1 cellular context compared by ENCODE assay signal in the genomic region with DNA sequence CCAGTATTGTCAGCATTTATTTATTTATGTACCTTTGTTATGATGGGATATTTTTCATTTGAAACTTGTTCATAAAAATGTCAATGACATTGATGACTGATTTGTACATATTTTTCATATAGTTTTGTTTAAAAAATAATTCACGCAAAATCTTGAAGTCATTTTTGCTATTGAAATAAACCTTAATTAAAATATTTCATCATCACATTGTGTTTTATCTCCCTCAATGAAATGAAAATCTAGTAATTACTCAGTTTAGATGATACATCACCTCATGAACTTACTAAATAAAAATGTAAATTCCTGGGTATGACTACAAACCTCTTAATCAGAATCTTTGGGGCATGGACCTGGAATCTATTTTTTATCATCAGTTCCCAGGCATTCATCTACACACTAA.
TF ChIP-seq lines count a peak whose summit lies in the region.

No MANE protein-coding gene starts in this region.

TF ChIP-seq in K562, 482 proteins besides CTCF, POLR2A, EP300 and RAD21 (continued from another document):
- TF ChIP-seq, protein P1, sequence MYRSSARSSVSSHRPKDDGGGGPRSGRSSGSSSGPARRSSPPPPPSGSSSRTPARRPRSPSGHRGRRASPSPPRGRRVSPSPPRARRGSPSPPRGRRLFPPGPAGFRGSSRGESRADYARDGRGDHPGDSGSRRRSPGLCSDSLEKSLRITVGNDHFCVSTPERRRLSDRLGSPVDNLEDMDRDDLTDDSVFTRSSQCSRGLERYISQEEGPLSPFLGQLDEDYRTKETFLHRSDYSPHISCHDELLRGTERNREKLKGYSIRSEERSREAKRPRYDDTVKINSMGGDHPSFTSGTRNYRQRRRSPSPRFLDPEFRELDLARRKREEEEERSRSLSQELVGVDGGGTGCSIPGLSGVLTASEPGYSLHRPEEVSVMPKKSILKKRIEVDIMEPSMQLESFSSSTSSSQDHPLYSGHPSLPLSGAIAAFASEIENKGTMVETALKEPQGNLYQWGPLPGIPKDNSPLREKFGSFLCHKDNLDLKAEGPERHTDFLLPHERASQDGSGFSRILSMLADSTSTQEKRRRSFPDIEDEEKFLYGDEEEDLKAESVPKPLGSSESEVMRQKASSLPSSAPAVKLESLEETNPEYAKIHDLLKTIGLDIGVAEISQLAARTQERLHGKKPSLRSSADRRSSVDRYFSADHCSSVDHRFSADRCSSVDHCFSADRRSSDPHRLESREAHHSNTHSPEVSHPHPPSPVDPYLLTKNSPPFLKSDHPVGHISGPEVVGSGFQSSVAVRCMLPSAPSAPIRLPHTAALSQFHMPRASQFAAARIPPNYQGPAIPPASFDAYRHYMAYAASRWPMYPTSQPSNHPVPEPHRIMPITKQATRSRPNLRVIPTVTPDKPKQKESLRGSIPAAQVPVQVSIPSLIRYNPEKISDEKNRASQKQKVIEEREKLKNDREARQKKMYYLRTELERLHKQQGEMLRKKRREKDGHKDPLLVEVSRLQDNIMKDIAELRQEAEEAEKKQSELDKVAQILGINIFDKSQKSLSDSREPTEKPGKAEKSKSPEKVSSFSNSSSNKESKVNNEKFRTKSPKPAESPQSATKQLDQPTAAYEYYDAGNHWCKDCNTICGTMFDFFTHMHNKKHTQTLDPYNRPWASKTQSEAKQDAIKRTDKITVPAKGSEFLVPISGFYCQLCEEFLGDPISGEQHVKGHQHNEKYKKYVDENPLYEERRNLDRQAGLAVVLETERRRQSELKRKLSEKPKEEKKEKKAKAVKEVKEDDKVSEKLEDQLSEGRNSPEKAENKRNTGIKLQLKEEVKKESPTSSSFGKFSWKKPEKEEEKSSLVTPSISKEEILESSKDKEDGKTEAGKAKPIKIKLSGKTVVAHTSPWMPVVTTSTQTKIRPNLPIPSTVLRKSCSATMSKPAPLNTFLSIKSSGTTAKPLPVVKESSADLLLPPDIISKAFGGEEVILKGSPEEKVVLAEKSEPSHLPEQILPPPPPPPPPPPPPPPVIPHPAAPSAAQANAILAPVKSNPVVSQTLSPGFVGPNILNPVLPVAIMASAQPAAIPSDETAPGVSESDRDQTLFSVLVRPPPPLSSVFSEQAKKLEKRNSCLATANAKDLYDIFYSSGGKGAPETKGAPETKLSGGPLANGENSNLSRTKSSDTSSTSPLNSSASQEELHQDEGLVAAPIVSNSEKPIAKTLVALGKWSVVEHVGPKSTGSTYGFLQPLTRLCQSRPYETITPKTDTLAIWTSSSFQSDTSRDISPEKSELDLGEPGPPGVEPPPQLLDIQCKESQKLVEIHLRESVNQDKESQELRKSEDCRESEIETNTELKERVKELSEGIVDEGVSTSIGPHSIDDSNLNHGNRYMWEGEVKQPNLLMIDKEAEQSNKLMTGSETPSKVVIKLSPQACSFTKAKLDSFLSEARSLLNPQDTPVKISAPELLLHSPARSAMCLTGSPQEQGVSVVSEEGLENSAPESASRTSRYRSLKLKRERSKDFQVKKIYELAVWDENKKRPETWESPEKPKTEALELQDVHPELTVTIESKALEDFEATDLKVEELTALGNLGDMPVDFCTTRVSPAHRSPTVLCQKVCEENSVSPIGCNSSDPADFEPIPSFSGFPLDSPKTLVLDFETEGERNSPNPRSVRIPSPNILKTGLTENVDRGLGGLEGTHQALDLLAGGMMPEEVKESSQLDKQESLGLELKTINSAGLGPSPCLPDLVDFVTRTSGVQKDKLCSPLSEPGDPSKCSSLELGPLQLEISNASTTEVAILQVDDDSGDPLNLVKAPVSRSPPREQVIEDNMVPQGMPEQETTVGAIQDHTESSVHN (IDR thresholded peaks at IDR 0.05; ENCODE audit: borderline replicate concordance in 1 of 2, low read depth in 1 of 2): no peak
- TF ChIP-seq CEBPG (CRISPR knock-in tag; IDR thresholded peaks at IDR 0.05) (no peak), CEBPG (tag; conservative IDR thresholded peaks at IDR 0.05 in 1 of 2, IDR thresholded peaks at IDR 0.05 in 1 of 2) (peak in 1 of 2 experiments; percentile 65; a peak in 3 of 4 replicates), MED1 (CRISPR knock-in tag; IDR thresholded peaks at IDR 0.05; ENCODE audit: borderline replicate concordance) (no peak)
- TF ChIP-seq, protein P2, sequence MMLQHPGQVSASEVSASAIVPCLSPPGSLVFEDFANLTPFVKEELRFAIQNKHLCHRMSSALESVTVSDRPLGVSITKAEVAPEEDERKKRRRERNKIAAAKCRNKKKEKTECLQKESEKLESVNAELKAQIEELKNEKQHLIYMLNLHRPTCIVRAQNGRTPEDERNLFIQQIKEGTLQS (IDR thresholded peaks at IDR 0.05): peak; percentile 72
- TF ChIP-seq, protein P2 (CRISPR knock-in tag; conservative IDR thresholded peaks at IDR 0.05): no peak
